Comparison of ENCODE assay signal across 8 cellular contexts in the genomic region with DNA sequence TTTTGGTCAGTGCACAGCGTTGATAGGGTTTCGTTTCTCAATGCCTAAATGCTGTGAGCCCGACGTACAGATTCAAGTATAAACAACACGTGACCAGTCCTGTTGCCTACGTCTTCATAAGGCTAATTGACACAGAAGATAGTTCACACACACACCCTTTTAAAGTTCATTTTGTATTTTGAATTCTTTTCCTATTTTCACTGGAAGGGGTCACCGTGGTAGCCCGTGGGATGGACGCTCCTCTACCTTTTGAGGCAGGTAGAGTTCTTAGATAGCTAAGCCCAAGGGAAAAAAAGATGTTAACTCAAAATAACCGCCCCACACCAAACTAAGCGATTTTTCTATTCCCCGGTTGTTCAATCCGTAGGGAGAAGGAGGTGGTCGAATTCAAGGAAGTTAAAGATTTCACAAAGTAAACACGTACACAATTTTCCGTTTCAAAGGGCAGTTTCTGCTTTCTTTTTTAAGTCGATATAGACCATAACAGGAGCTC. TPM values are rescaled to one million over a fixed set of nuclear protein-coding genes. Genes with fewer than 3 reads are reported as not detected.
DNase-seq lines count a peak whose midpoint lies in the region; ATAC-seq, FAIRE-seq and TF ChIP-seq lines count a peak whose summit lies in the region.

No MANE protein-coding gene starts in this region.

- TF ChIP-seq POLR2A in HepG2 (IDR thresholded peaks at IDR 0.05; ENCODE audit: insufficient read depth in 1 of 2, low read depth in 2 of 2, low read length in 2 of 2) = no peak; a peak in 1 of 4 replicates

- intact Hi-C loops in HepG2 (cut with micrococcal nuclease; ENCODE audit: unreplicated experiment) = loop anchor here (5.0 to 10.0 kb wide), 3 partner anchors 93 to 217 kb away; a partner anchor contains a TSS

- H3K9ac ChIP-seq in HepG2 (ENCODE audit: insufficient read depth, low read depth, low read length) = peak overlapping the region; percentile 96

- H3K4me3 Mint-ChIP-seq in activated CD8-positive, alpha-beta memory T cell treated with anti-CD3 and anti-CD28 coated beads, Interleukin-2, amount 10 ng/mL, durations not matched to agents 7 days and 5 days = peak overlapping the region; percentile 98

- peaks cover 52% of the 10 kb centered on the region for H3K4me1 Mint-ChIP-seq in activated CD8-positive, alpha-beta memory T cell treated with anti-CD3 and anti-CD28 coated beads, Interleukin-2, amount 10 ng/mL, durations not matched to agents 7 days and 5 days

- no peak overlapping the region for H2AFZ ChIP-seq in HepG2 (ENCODE audit: low read length)

- peak; percentile 77 for DNase-seq in activated CD8-positive, alpha-beta memory T cell treated with anti-CD3 and anti-CD28 coated beads, Interleukin-2, amount 10 ng/mL, durations not matched to agents 7 days and 5 days
- DNase-seq in activated CD8-positive, alpha-beta memory T cell treated with anti-CD3 and anti-CD28 coated beads, Interleukin-2, amount 50 U/mL, for 48 hours = no peak
- DNase-seq in KBM-7 (peak; percentile 64), SK-N-DZ (ENCODE audit: low spot score) (peak; percentile 44), bronchial epithelial cell (ENCODE audit: low read depth) (peak; percentile 74), HepG2 (ENCODE audit: low spot score) (peak; percentile 44)
- peak; percentile 19 for DNase-seq in stimulated activated naive CD4-positive, alpha-beta T cell treated with Interleukin-2 at 50 U/mL for 16 hours (lab: John Stamatoyannopoulos, UW)

- H3K36me3 ChIP-seq in bronchial epithelial cell (ENCODE audit: control insufficient read depth, insufficient read depth, low read length) = no peaks in the 10 kb centered on the region
- no peaks in the 10 kb centered on the region for H3K36me3 ChIP-seq in HepG2 (replicated peaks in 1 of 2; ENCODE audit: control insufficient read depth in 1 of 2, insufficient read depth in 2 of 2, low read length in 2 of 2)

- TF ChIP-seq EP300 in HepG2 (IDR thresholded peaks at IDR 0.05; ENCODE audit: low read depth in 2 of 2, low read length in 2 of 2) = no peak
- no peak for TF ChIP-seq EP300 in HepG2 (CRISPR knock-in tag; IDR thresholded peaks at IDR 0.05; ENCODE audit: borderline replicate concordance)

- FAIRE-seq in bronchial epithelial cell (lab: Jason Lieb, UNC) (no peak), HepG2 (lab: Jason Lieb, UNC) (no peak)

- H3K27ac ChIP-seq in HepG2 (ENCODE audit: extremely low read length, insufficient read depth, low read length) = peak overlapping the region; percentile 94

- POLR2A ChIA-PET in HepG2 (lab: Yijun Ruan, JAX) = interaction anchor here (1.4 to 1.8 kb wide), 2 partner anchors 52 to 172 kb away, joined by 3 to 6 read pairs; a partner anchor contains a TSS

- peaks cover 66% of the 10 kb centered on the region for H3K4me1 ChIP-seq in HepG2 (ENCODE audit: insufficient read depth, low read length)

- no peak for TF ChIP-seq RAD21 in HepG2 (CRISPR knock-in tag; IDR thresholded peaks at IDR 0.05)

- H3K27ac Mint-ChIP-seq in activated CD8-positive, alpha-beta memory T cell treated with anti-CD3 and anti-CD28 coated beads, Interleukin-2, amount 10 ng/mL, durations not matched to agents 7 days and 5 days = peak overlapping the region; percentile 99

- H4K20me1 ChIP-seq in HepG2 (ENCODE audit: insufficient read depth, low read length) = peaks cover 28% of the 10 kb centered on the region

- peaks cover 28% of the 10 kb centered on the region for H3K36me3 Mint-ChIP-seq in activated CD8-positive, alpha-beta memory T cell treated with anti-CD3 and anti-CD28 coated beads, Interleukin-2, amount 10 ng/mL, durations not matched to agents 7 days and 5 days

- H3K4me2 ChIP-seq in HepG2 (ENCODE audit: low read depth, low read length) = peak overlapping the region; percentile 79

- 1% methylated on average over 17 of the region's 17 CpGs for WGBS in HepG2 (ENCODE audit: low lambda C conversion rate)

- H3K4me3 ChIP-seq in bronchial epithelial cell (ENCODE audit: low read depth, low read length) (peak overlapping the region; percentile 75), HepG2 (replicated peaks in 1 of 3; ENCODE audit: insufficient read depth in 1 of 3, low read depth in 2 of 3, low read length in 3 of 3) (peak overlapping the region; percentile 79 to 97 (median 80))

- H3K27me3 Mint-ChIP-seq in activated CD8-positive, alpha-beta memory T cell treated with anti-CD3 and anti-CD28 coated beads, Interleukin-2, amount 10 ng/mL, durations not matched to agents 7 days and 5 days = no peaks in the 10 kb centered on the region

- TF ChIP-seq CTCF in bronchial epithelial cell (IDR thresholded peaks at IDR 0.05; ENCODE audit: insufficient read depth, low read length, severe bottlenecking) (no peak), HepG2 (CRISPR knock-in tag; IDR thresholded peaks at IDR 0.05) (no peak)

- TSS peak; percentile 52 for BruUV-seq in HepG2 (replicated peaks; lab: Mats Ljungman, UMichigan)

- H3K27me3 ChIP-seq in bronchial epithelial cell (ENCODE audit: control insufficient read depth, insufficient read depth, low read length) (no peaks in the 10 kb centered on the region), HepG2 (ENCODE audit: control insufficient read depth in 1 of 2, insufficient read depth in 2 of 2, low read length in 2 of 2) (no peaks in the 10 kb centered on the region)

- no peaks in the 10 kb centered on the region for H3K9me3 Mint-ChIP-seq in activated CD8-positive, alpha-beta memory T cell treated with anti-CD3 and anti-CD28 coated beads, Interleukin-2, amount 10 ng/mL, durations not matched to agents 7 days and 5 days (ENCODE audit: low read depth)

- peaks cover 61% of the 10 kb centered on the region for H3K79me2 ChIP-seq in HepG2 (ENCODE audit: insufficient read depth, low read length)

- H3K9me3 ChIP-seq in HepG2 (ENCODE audit: low read length) = no peaks in the 10 kb centered on the region

- peak; percentile 43 for ATAC-seq in activated CD8-positive, alpha-beta memory T cell treated with anti-CD3 and anti-CD28 coated beads, Interleukin-2, amount 10 ng/mL, durations not matched to agents 7 days and 5 days
- ATAC-seq in GM21737 (IDR thresholded peaks at IDR 0.05; ENCODE audit: unreplicated experiment) (peak; percentile 29), HepG2 (no peak)

- CTCF ChIA-PET in activated CD8-positive, alpha-beta memory T cell treated with anti-CD3 and anti-CD28 coated beads, Interleukin-2, amount 10 ng/mL, durations not matched to agents 7 days and 5 days (lab: Charles Lee) = interaction anchor here (1.1 to 6.0 kb wide), 5 partner anchors 15 to 217 kb away, joined by 3 to 39 read pairs (median 5); a partner anchor contains a TSS
- CTCF ChIA-PET in HepG2 (lab: Yijun Ruan, JAX; ENCODE audit: low intra/inter-chr PET ratio, low total read pairs) = no interaction called here

- in situ Hi-C loops in KBM-7 (cut with MboI; ENCODE audit: low pct_unique_long_range_greater_than_20kb, low sequenced_read_pairs) = no loop called here
- in situ Hi-C loops in HepG2 (cut with HindIII; ENCODE audit: extremely low pct_ligation_motif_present, low pct_unique_long_range_greater_than_20kb) = no loop called here

TF ChIP-seq in HepG2, 621 proteins besides CTCF, POLR2A, EP300 and RAD21 (continues in another document):
- TF ChIP-seq SAP130 (CRISPR knock-in tag; IDR thresholded peaks at IDR 0.05; ENCODE audit: low read depth) (peak; percentile 52), NPAS2 (CRISPR knock-in tag; IDR thresholded peaks at IDR 0.05; ENCODE audit: borderline replicate concordance) (no peak)
- TF ChIP-seq, protein P1, sequence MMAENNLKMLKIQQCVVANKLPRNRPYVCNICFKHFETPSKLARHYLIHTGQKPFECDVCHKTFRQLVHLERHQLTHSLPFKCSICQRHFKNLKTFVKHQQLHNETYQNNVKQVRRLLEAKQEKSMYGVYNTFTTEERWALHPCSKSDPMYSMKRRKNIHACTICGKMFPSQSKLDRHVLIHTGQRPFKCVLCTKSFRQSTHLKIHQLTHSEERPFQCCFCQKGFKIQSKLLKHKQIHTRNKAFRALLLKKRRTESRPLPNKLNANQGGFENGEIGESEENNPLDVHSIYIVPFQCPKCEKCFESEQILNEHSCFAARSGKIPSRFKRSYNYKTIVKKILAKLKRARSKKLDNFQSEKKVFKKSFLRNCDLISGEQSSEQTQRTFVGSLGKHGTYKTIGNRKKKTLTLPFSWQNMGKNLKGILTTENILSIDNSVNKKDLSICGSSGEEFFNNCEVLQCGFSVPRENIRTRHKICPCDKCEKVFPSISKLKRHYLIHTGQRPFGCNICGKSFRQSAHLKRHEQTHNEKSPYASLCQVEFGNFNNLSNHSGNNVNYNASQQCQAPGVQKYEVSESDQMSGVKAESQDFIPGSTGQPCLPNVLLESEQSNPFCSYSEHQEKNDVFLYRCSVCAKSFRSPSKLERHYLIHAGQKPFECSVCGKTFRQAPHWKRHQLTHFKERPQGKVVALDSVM (CRISPR knock-in tag; IDR thresholded peaks at IDR 0.05) = no peak

RNA-seq across cellular contexts. Expression of a gene that starts 1.0 kb away (rescaled TPM):
- total RNA-seq in activated CD8-positive, alpha-beta memory T cell treated with anti-CD3 and anti-CD28 coated beads, Interleukin-2, amount 10 ng/mL, durations not matched to agents 7 days and 5 days = 10 to 100 TPM; 30.3 to 38.5 TPM
- 39.5 and 40.5 TPM in 2 replicates for polyA plus RNA-seq in SK-N-DZ (2014; cell fraction: cytosol; rRNA removed)
- 31.6 and 35.5 TPM in 2 replicates for polyA plus RNA-seq in SK-N-DZ (2014; cell fraction: nucleus; rRNA removed)
- total RNA-seq in bronchial epithelial cell (26.6 and 47.7 TPM in 2 replicates), HepG2 (2016; rRNA removed; fragmentation: Illumina TruSeq; extraction: Trizol) (25.2 and 33.6 TPM in 2 replicates)
- total RNA-seq in HepG2 (2016; cell fraction: cytosol; rRNA removed; fragmentation: Illumina TruSeq; extraction: Trizol; ENCODE audit: low read depth) = 7.9 and 13.5 TPM in 2 replicates
- 25.6 and 31.4 TPM in 2 replicates for total RNA-seq in HepG2 (2016; cell fraction: insoluble cytoplasmic fraction; rRNA removed; fragmentation: Illumina TruSeq; extraction: Trizol)
- 18.4 and 19.0 TPM in 2 replicates for total RNA-seq in HepG2 (2016; cell fraction: membrane; rRNA removed; fragmentation: Illumina TruSeq; extraction: Trizol)
- 25.8 and 27.2 TPM in 2 replicates for total RNA-seq in HepG2 (2016; cell fraction: nucleus; rRNA removed; fragmentation: Illumina TruSeq; extraction: Trizol)
- 20.1 and 24.0 TPM in 2 replicates for polyA plus RNA-seq in HepG2 (2011; rRNA removed)
- 10.9 and 15.6 TPM in 2 replicates for polyA plus RNA-seq in HepG2 (2011; cell fraction: cytosol; rRNA removed)
- 19.7 and 19.8 TPM in 2 replicates for polyA plus RNA-seq in HepG2 (2011; cell fraction: nucleus; rRNA removed)
- 28.6 and 34.5 TPM in 2 replicates for polyA plus RNA-seq in HepG2 (2012)
- polyA plus RNA-seq in HepG2 (2016; cell fraction: cytosol; fragmentation: Illumina TruSeq; extraction: Trizol; ENCODE audit: low read depth) = 4.4 and 4.5 TPM in 2 replicates
- 19.2 and 21.5 TPM in 2 replicates for polyA plus RNA-seq in HepG2 (2016; cell fraction: insoluble cytoplasmic fraction; fragmentation: Illumina TruSeq; extraction: Trizol; ENCODE audit: low read depth)
- 8.7 and 9.9 TPM in 2 replicates for polyA plus RNA-seq in HepG2 (2016; cell fraction: membrane; fragmentation: Illumina TruSeq; extraction: Trizol; ENCODE audit: low read depth)
- polyA plus RNA-seq in HepG2 (2016; cell fraction: nucleus; fragmentation: Illumina TruSeq; extraction: Trizol; ENCODE audit: insufficient read depth, low read depth) = 29.1 and 29.9 TPM in 2 replicates
- 16.4 and 17.8 TPM in 2 replicates for polyA minus RNA-seq in HepG2 (2011; rRNA and poly(A)+ RNA removed; ENCODE audit: low replicate concordance)
- 30.3 and 34.7 TPM in 2 replicates for polyA minus RNA-seq in HepG2 (2011; cell fraction: cytosol; rRNA and poly(A)+ RNA removed)
- 64.3 and 71.3 TPM in 2 replicates for polyA minus RNA-seq in HepG2 (2011; cell fraction: nucleus; rRNA and poly(A)+ RNA removed)
